In genomic region chr16:58938856-58939255, GRCh38 we compare ENCODE assay signal across 25 cellular contexts.
"Had no signal": no experiment of that assay in that cellular context is flagged by ENCODE, and none has a peak within 500 bp of the region (broad histone marks: within the 10 kb centered on the region; RNA-seq: fewer than 3 reads in every experiment).

No MANE protein-coding gene starts in this region.

- H3K4me3 ChIP-seq: body of pancreas, cardiac muscle cell, gastroesophageal sphincter, heart left ventricle, left ventricle myocardium inferior, prostate gland, right atrium auricular region, stomach, suprapubic skin, transverse colon had no signal

- H3K27me3 ChIP-seq: body of pancreas, cardiac muscle cell, gastroesophageal sphincter, heart left ventricle, right atrium auricular region, stomach, suprapubic skin, transverse colon had no signal

- DNase-seq: activated CD4-positive, alpha-beta T cell treated with anti-CD3 and anti-CD28 coated beads for 1 hour; activated gamma-delta T cell treated with Interleukin-2 at 50 U/mL for 16 hours; activated T-cell treated with anti-CD3 and anti-CD28 coated beads, Interleukin-2, amount 50 U/mL, for 1 hour; anterior cingulate cortex; body of pancreas; cortex of kidney; endodermal cell; heart left ventricle; immature natural killer cell; left ventricle myocardium inferior; natural killer cell; occipital lobe; stimulated activated CD4-positive, alpha-beta T cell treated with anti-CD3 and anti-CD28 coated beads, Interleukin-2, amount 100 ng/mL, for 24 hours; stomach; transverse colon had no signal

- H3K27ac ChIP-seq: body of pancreas, cardiac muscle cell, epithelial cell of prostate, gastroesophageal sphincter, heart left ventricle, left ventricle myocardium inferior, prostate gland, right atrium auricular region, stomach, suprapubic skin, transverse colon, VCaP had no signal

- H3K36me3 ChIP-seq: cardiac muscle cell, gastroesophageal sphincter, heart left ventricle, left ventricle myocardium inferior, prostate gland, right atrium auricular region, stomach, suprapubic skin, transverse colon had no signal

- H3K4me1 Mint-ChIP-seq: activated naive CD4-positive, alpha-beta T cell treated with anti-CD3 and anti-CD28 coated beads, Interleukin-2, amount 50 U/mL, for 24 hours; mesothelial cell of epicardium; stimulated activated effector memory CD8-positive, alpha-beta T cell treated with anti-CD3 and anti-CD28 coated beads, Interleukin-12 subunit alpha, Interleukin-12 subunit beta, amount 100 ng/mL, for 72 hours had no signal

- H3K4me3 Mint-ChIP-seq: activated naive CD4-positive, alpha-beta T cell treated with anti-CD3 and anti-CD28 coated beads, Interleukin-2, amount 50 U/mL, for 24 hours; endodermal cell; immature natural killer cell; mesothelial cell of epicardium; natural killer cell; stimulated activated effector memory CD8-positive, alpha-beta T cell treated with anti-CD3 and anti-CD28 coated beads, Interleukin-12 subunit alpha, Interleukin-12 subunit beta, amount 100 ng/mL, for 72 hours had no signal

- H3K27ac Mint-ChIP-seq: activated naive CD4-positive, alpha-beta T cell treated with anti-CD3 and anti-CD28 coated beads, Interleukin-2, amount 50 U/mL, for 24 hours; endodermal cell; immature natural killer cell; mesothelial cell of epicardium; stimulated activated effector memory CD8-positive, alpha-beta T cell treated with anti-CD3 and anti-CD28 coated beads, Interleukin-12 subunit alpha, Interleukin-12 subunit beta, amount 100 ng/mL, for 72 hours had no signal

- ATAC-seq: body of pancreas; gastroesophageal sphincter; natural killer cell; stimulated activated effector memory CD8-positive, alpha-beta T cell treated with anti-CD3 and anti-CD28 coated beads, Interleukin-12 subunit alpha, Interleukin-12 subunit beta, amount 100 ng/mL, for 72 hours had no signal

- H3K4me1 ChIP-seq: body of pancreas, gastroesophageal sphincter, prostate gland, right atrium auricular region, suprapubic skin, transverse colon had no signal

- H3K9me3 ChIP-seq: body of pancreas, prostate gland, suprapubic skin, transverse colon had no signal

- H3K36me3 Mint-ChIP-seq: activated naive CD4-positive, alpha-beta T cell treated with anti-CD3 and anti-CD28 coated beads, Interleukin-2, amount 50 U/mL, for 24 hours; immature natural killer cell; mesothelial cell of epicardium; natural killer cell; stimulated activated effector memory CD8-positive, alpha-beta T cell treated with anti-CD3 and anti-CD28 coated beads, Interleukin-12 subunit alpha, Interleukin-12 subunit beta, amount 100 ng/mL, for 72 hours had no signal

- H3K9me3 Mint-ChIP-seq: activated naive CD4-positive, alpha-beta T cell treated with anti-CD3 and anti-CD28 coated beads, Interleukin-2, amount 50 U/mL, for 24 hours had no signal

- H3K27me3 Mint-ChIP-seq: activated naive CD4-positive, alpha-beta T cell treated with anti-CD3 and anti-CD28 coated beads, Interleukin-2, amount 50 U/mL, for 24 hours had no signal
